27 cellular contexts compared by ENCODE assay signal in genomic region chr4:177861551-177862094, GRCh38.
"Had no signal": no experiment of that assay in that cellular context is flagged by ENCODE, and none has a peak within 500 bp of the region (broad histone marks: within the 10 kb centered on the region; RNA-seq: fewer than 3 reads in every experiment).

No MANE protein-coding gene starts in this region.

- H3K4me1 ChIP-seq: colonic mucosa, esophagus muscularis mucosa, foreskin keratinocyte, gastroesophageal sphincter, left lung, parathyroid adenoma, prostate gland, right atrium auricular region, sigmoid colon, testis, tibial artery, uterus had no signal

- H3K4me3 ChIP-seq: colonic mucosa, esophagus muscularis mucosa, gastroesophageal sphincter, heart left ventricle, hepatocyte, left lung, prostate gland, right atrium auricular region, sigmoid colon, testis, tibial artery, uterus had no signal

- H3K9me3 ChIP-seq: colonic mucosa, esophagus muscularis mucosa, gastroesophageal sphincter, heart left ventricle, right atrium auricular region, sigmoid colon, testis, tibial artery, uterus had no signal

- DNase-seq: colonic mucosa; effector memory CD4-positive, alpha-beta T cell; heart left ventricle; left cardiac atrium; left lung; mesendoderm; natural killer cell; sigmoid colon; stimulated activated CD4-positive, alpha-beta T cell treated with anti-CD3 and anti-CD28 coated beads, Interleukin-2, amount 100 ng/mL, for 24 hours; stimulated activated CD4-positive, alpha-beta T cell treated with anti-CD3 and anti-CD28 coated beads, Interleukin-4, amount 100 ng/mL, for 24 hours; stimulated activated naive CD8-positive, alpha-beta T cell treated with anti-CD3 and anti-CD28 coated beads, Interleukin-15, Interleukin-2, amounts not matched to agents 100 U/mL and 50 U/mL, for 24 hours; substantia nigra; testis; tibial artery; uterus had no signal

- H3K27ac ChIP-seq: colonic mucosa, esophagus muscularis mucosa, foreskin keratinocyte, gastroesophageal sphincter, heart left ventricle, hepatocyte, left lung, parathyroid adenoma, prostate gland, right atrium auricular region, sigmoid colon, testis, tibial artery, uterus had no signal

- H3K27me3 Mint-ChIP-seq: dendritic cell treated with granulocyte-macrophage colony-stimulating factor and Interleukin-4, amounts not matched to agents 40 ng/mL and 50 ng/mL, for 4 days; stimulated activated memory B cell treated with anti-CD40 and anti-IgM and Interleukin-4, amounts not matched to agents 10 μg/mL and 1 μg/mL and 100 μg/mL, for 72 hours; type B pancreatic cell had no signal

- H3K36me3 ChIP-seq: colonic mucosa, esophagus muscularis mucosa, gastroesophageal sphincter, heart left ventricle, left lung, prostate gland, right atrium auricular region, sigmoid colon, tibial artery, uterus had no signal

- H3K27ac Mint-ChIP-seq: dendritic cell treated with granulocyte-macrophage colony-stimulating factor and Interleukin-4, amounts not matched to agents 40 ng/mL and 50 ng/mL, for 4 days; natural killer cell; stimulated activated memory B cell treated with anti-CD40 and anti-IgM and Interleukin-4, amounts not matched to agents 10 μg/mL and 1 μg/mL and 100 μg/mL, for 72 hours; type B pancreatic cell had no signal

- FAIRE-seq: endothelial cell of umbilical vein had no signal

- H3K27me3 ChIP-seq: colonic mucosa, esophagus muscularis mucosa, foreskin keratinocyte, gastroesophageal sphincter, heart left ventricle, hepatocyte, left lung, right atrium auricular region, sigmoid colon, testis, tibial artery, uterus had no signal

- H3K36me3 Mint-ChIP-seq: natural killer cell; stimulated activated memory B cell treated with anti-CD40 and anti-IgM and Interleukin-4, amounts not matched to agents 10 μg/mL and 1 μg/mL and 100 μg/mL, for 72 hours; type B pancreatic cell had no signal

- H3K4me3 Mint-ChIP-seq: dendritic cell treated with granulocyte-macrophage colony-stimulating factor and Interleukin-4, amounts not matched to agents 40 ng/mL and 50 ng/mL, for 4 days; natural killer cell; neural crest cell; stimulated activated memory B cell treated with anti-CD40 and anti-IgM and Interleukin-4, amounts not matched to agents 10 μg/mL and 1 μg/mL and 100 μg/mL, for 72 hours; type B pancreatic cell had no signal

- H3K4me1 Mint-ChIP-seq: natural killer cell; neural crest cell; stimulated activated memory B cell treated with anti-CD40 and anti-IgM and Interleukin-4, amounts not matched to agents 10 μg/mL and 1 μg/mL and 100 μg/mL, for 72 hours had no signal

- H3K9me3 Mint-ChIP-seq: neural crest cell, type B pancreatic cell had no signal

- ATAC-seq: gastroesophageal sphincter; left cardiac atrium; left lung; natural killer cell; stimulated activated memory B cell treated with anti-CD40 and anti-IgM and Interleukin-4, amounts not matched to agents 10 μg/mL and 1 μg/mL and 100 μg/mL, for 72 hours; stimulated activated naive CD8-positive, alpha-beta T cell treated with anti-CD3 and anti-CD28 coated beads, Interleukin-15, Interleukin-2, amounts not matched to agents 100 U/mL and 50 U/mL, for 24 hours had no signal

- H3K9ac ChIP-seq: parathyroid adenoma had no signal
